29 cellular contexts compared by ENCODE assay signal in genomic region chr10:127337801-127338200, GRCh38.
DNase-seq lines count a peak whose midpoint lies in the region; ATAC-seq, FAIRE-seq and TF ChIP-seq lines count a peak whose summit lies in the region.
"Had no signal": no experiment of that assay in that cellular context is flagged by ENCODE, and none has a peak within 500 bp of the region (broad histone marks: within the 10 kb centered on the region; RNA-seq: fewer than 3 reads in every experiment).

No MANE protein-coding gene starts in this region.

- H3K27ac ChIP-seq in HUES64 (ENCODE audit: low read depth, low read length) (0 out of 2 replicates have a peak overlapping the region, but pooled peaks have one; percentile 13), endothelial cell of umbilical vein (ENCODE audit: insufficient read depth, low read depth, low read length) (no peak overlapping the region)
- H3K27ac ChIP-seq in CD4-positive, alpha-beta T cell (ENCODE audit: low read depth, low read length), result no peak overlapping the region
- H3K27ac ChIP-seq in CD8-positive, alpha-beta T cell (ENCODE audit: low read depth, low read length), result no peak overlapping the region
- H3K27ac ChIP-seq: body of pancreas, spleen, tibial artery had no signal

- no peak for FAIRE-seq in endothelial cell of umbilical vein (lab: Jason Lieb, UNC)
- FAIRE-seq: GM12892, islet of Langerhans, RCC 7860 had no signal

- no peaks in the 10 kb centered on the region for H3K79me2 ChIP-seq in endothelial cell of umbilical vein (ENCODE audit: control insufficient read depth, insufficient read depth, low read length)

- H3K36me3 Mint-ChIP-seq in mesothelial cell of epicardium, result no peaks in the 10 kb centered on the region
- no peaks in the 10 kb centered on the region for H3K36me3 Mint-ChIP-seq in CD4-positive, alpha-beta T cell (ENCODE audit: low read depth)
- no peaks in the 10 kb centered on the region for H3K36me3 Mint-ChIP-seq in CD8-positive, alpha-beta T cell
- H3K36me3 Mint-ChIP-seq: activated naive CD4-positive, alpha-beta T cell treated with anti-CD3 and anti-CD28 coated beads, Interleukin-2, amount 10 ng/mL, durations not matched to agents 7 days and 5 days; CD8-positive, alpha-beta memory T cell; natural killer cell had no signal

- DNase-seq in G401 (ENCODE audit: low spot score) (peak; percentile 9), endothelial cell of umbilical vein (ENCODE audit: low read depth, low spot score) (peak; percentile 15), mesothelial cell of epicardium (ENCODE audit: low spot score in 2 of 2, unreplicated experiment in 2 of 2) (no peak)
- DNase-seq in CD4-positive, alpha-beta T cell, result no peak
- no peak for DNase-seq in CD8-positive, alpha-beta T cell
- DNase-seq in stimulated activated CD8-positive, alpha-beta memory T cell treated with anti-CD3 and anti-CD28 coated beads, Interleukin-4, amount 100 ng/mL, for 48 hours, result no peak
- DNase-seq: ACHN; activated CD4-positive, alpha-beta T cell treated with anti-CD3 and anti-CD28 coated beads for 4 hours; activated naive CD4-positive, alpha-beta T cell treated with anti-CD3 and anti-CD28 coated beads, Interleukin-2, amount 10 ng/mL, durations not matched to agents 7 days and 5 days; CD8-positive, alpha-beta memory T cell; HCEC 1CT; Karpas-422; mucosa of descending colon; natural killer cell; NCI-H1417; NCI-H2029 treated with DMSO at 0.1 percent for 48 hours; NCI-H345; NCI-H748 treated with DMSO at 0.1 percent for 48 hours; spleen; tibial artery had no signal

- peaks cover 4% of the 10 kb centered on the region for H4K20me1 ChIP-seq in endothelial cell of umbilical vein (replicated peaks; ENCODE audit: control insufficient read depth, extremely low read depth, insufficient read depth, low read length)

- H3K9me3 ChIP-seq in HUES64 (ENCODE audit: insufficient read depth, low read depth, low read length) (no peaks in the 10 kb centered on the region), endothelial cell of umbilical vein (replicated peaks; ENCODE audit: control insufficient read depth, insufficient read depth, low read length) (no peaks in the 10 kb centered on the region)
- H3K9me3 ChIP-seq in CD4-positive, alpha-beta T cell (ENCODE audit: control insufficient read depth, low read length), result no peaks in the 10 kb centered on the region
- no peaks in the 10 kb centered on the region for H3K9me3 ChIP-seq in CD8-positive, alpha-beta T cell (ENCODE audit: low read length)
- H3K9me3 ChIP-seq: body of pancreas, mucosa of descending colon, spleen, tibial artery had no signal

- no peak overlapping the region for H3K4me2 ChIP-seq in endothelial cell of umbilical vein (ENCODE audit: insufficient read depth, low read length)

- H3K4me1 ChIP-seq in HUES64 (ENCODE audit: insufficient read depth, low read length), result peaks cover 10% of the 10 kb centered on the region
- H3K4me1 ChIP-seq in endothelial cell of umbilical vein (ENCODE audit: control insufficient read depth, extremely low read depth, insufficient read depth, low read length), result no peaks in the 10 kb centered on the region
- H3K4me1 ChIP-seq in CD8-positive, alpha-beta T cell (ENCODE audit: insufficient read depth, low read length), result no peaks in the 10 kb centered on the region
- H3K4me1 ChIP-seq: body of pancreas, spleen, tibial artery had no signal

- no peaks in the 10 kb centered on the region for H3K9me3 Mint-ChIP-seq in mesothelial cell of epicardium
- H3K9me3 Mint-ChIP-seq in CD4-positive, alpha-beta T cell, result no peaks in the 10 kb centered on the region
- H3K9me3 Mint-ChIP-seq in CD8-positive, alpha-beta T cell, result no peaks in the 10 kb centered on the region
- H3K9me3 Mint-ChIP-seq: activated naive CD4-positive, alpha-beta T cell treated with anti-CD3 and anti-CD28 coated beads, Interleukin-2, amount 10 ng/mL, durations not matched to agents 7 days and 5 days; activated T-helper 17 cell treated with anti-CD3 and anti-CD28 coated beads, Interleukin-2, amount 50 U/mL, for 72 hours; CD8-positive, alpha-beta memory T cell; natural killer cell; T-helper 2 cell treated with Interferon-gamma antibody and Interleukin-4, amounts not matched to agents 5 μg/mL and 100 μg/mL, for 36 hours had no signal

- H3K27me3 ChIP-seq in HUES64 (ENCODE audit: insufficient read depth, low read length), result no peaks in the 10 kb centered on the region
- no peaks in the 10 kb centered on the region for H3K27me3 ChIP-seq in endothelial cell of umbilical vein (ENCODE audit: control insufficient read depth in 2 of 2, insufficient read depth in 2 of 2, low read length in 2 of 2)
- no peaks in the 10 kb centered on the region for H3K27me3 ChIP-seq in CD4-positive, alpha-beta T cell (ENCODE audit: control insufficient read depth, insufficient read depth, low read length)
- no peaks in the 10 kb centered on the region for H3K27me3 ChIP-seq in CD8-positive, alpha-beta T cell (ENCODE audit: insufficient read depth, low read length)
- H3K27me3 ChIP-seq: body of pancreas, spleen, tibial artery had no signal

- in situ Hi-C loops in G401 (cut with HindIII; ENCODE audit: low sequenced_read_pairs), result no loop called here

- no peak for TF ChIP-seq POLR2A in endothelial cell of umbilical vein (IDR thresholded peaks at IDR 0.05; ENCODE audit: low read depth, low read length)

- CTCF ChIA-PET in endothelial cell of umbilical vein (lab: Charles Lee), result interaction anchor here (1.4 kb wide), 1 partner anchor 94 kb away, joined by 3 read pairs; no protein-coding TSS in a partner anchor
- CTCF ChIA-PET in CD4-positive, alpha-beta T cell (lab: Charles Lee), result no interaction called here
- CTCF ChIA-PET in CD8-positive, alpha-beta T cell (lab: Charles Lee), result interaction anchor here (0.7 kb wide), 1 partner anchor 1488 kb away, joined by 3 read pairs; no protein-coding TSS in a partner anchor

- intact Hi-C loops in endothelial cell of umbilical vein (cut with micrococcal nuclease), result no loop called here
- intact Hi-C loops in CD4-positive, alpha-beta T cell (cut with DNase I, micrococcal nuclease), result no loop called here
- intact Hi-C loops in CD8-positive, alpha-beta T cell (cut with DNase I, micrococcal nuclease), result no loop called here

- dilution Hi-C loops in endothelial cell of umbilical vein (cut with MboI; ENCODE audit: extremely low pct_ligation_motif_present, low sequenced_read_pairs), result no loop called here

- H3K9me1 ChIP-seq in endothelial cell of umbilical vein (replicated peaks; ENCODE audit: control insufficient read depth, extremely low read depth, insufficient read depth, low read length), result no peaks in the 10 kb centered on the region

- peak overlapping the region; percentile 9 for H3K27ac Mint-ChIP-seq in mesothelial cell of epicardium
- no peak overlapping the region for H3K27ac Mint-ChIP-seq in CD4-positive, alpha-beta T cell
- no peak overlapping the region for H3K27ac Mint-ChIP-seq in CD8-positive, alpha-beta T cell
- H3K27ac Mint-ChIP-seq: activated naive CD4-positive, alpha-beta T cell treated with anti-CD3 and anti-CD28 coated beads, Interleukin-2, amount 10 ng/mL, durations not matched to agents 7 days and 5 days; activated T-helper 17 cell treated with anti-CD3 and anti-CD28 coated beads, Interleukin-2, amount 50 U/mL, for 72 hours; B cell; natural killer cell; T-helper 2 cell treated with Interferon-gamma antibody and Interleukin-4, amounts not matched to agents 5 μg/mL and 100 μg/mL, for 36 hours had no signal

- no TSS peak for BruUV-seq in endothelial cell of umbilical vein (replicated peaks; lab: Mats Ljungman, UMichigan)

- H2AFZ ChIP-seq in endothelial cell of umbilical vein (ENCODE audit: low read depth, low read length), result no peak overlapping the region

- H3K9ac ChIP-seq in HUES64 (ENCODE audit: low read depth, low read length), result no peak overlapping the region
- H3K9ac ChIP-seq in endothelial cell of umbilical vein (replicated peaks; ENCODE audit: extremely low read depth, insufficient read depth, low read length), result no peak overlapping the region

- WGBS in HUES64, result 84% methylated on average over 7 of the region's 11 CpGs

- no peak for ATAC-seq in CD4-positive, alpha-beta T cell (ENCODE audit: poor library complexity)
- ATAC-seq in CD8-positive, alpha-beta T cell, result no peak
- ATAC-seq: activated T-helper 17 cell treated with anti-CD3 and anti-CD28 coated beads, Interleukin-2, amount 50 U/mL, for 72 hours; body of pancreas; mucosa of descending colon; natural killer cell had no signal

- TF ChIP-seq CTCF in endothelial cell of umbilical vein (IDR thresholded peaks at IDR 0.05; ENCODE audit: extremely low read depth in 1 of 2, insufficient read depth in 1 of 2, low read depth in 1 of 2, low read length in 2 of 2), result no peak
- no peak for TF ChIP-seq CTCF in mesothelial cell of epicardium (IDR thresholded peaks at IDR 0.05; ENCODE audit: unreplicated experiment)
- no peak for TF ChIP-seq CTCF in CD4-positive, alpha-beta T cell (IDR thresholded peaks at IDR 0.05)
- no peak for TF ChIP-seq CTCF in CD8-positive, alpha-beta T cell (IDR thresholded peaks at IDR 0.05)

- POLR2A ChIA-PET in endothelial cell of umbilical vein (lab: Charles Lee), result no interaction called here
- POLR2A ChIA-PET in CD4-positive, alpha-beta T cell (lab: Charles Lee), result no interaction called here
- POLR2A ChIA-PET in CD8-positive, alpha-beta T cell (lab: Charles Lee), result interaction anchor here (0.6 kb wide), 1 partner anchor 1481 kb away, joined by 3 read pairs; no protein-coding TSS in a partner anchor

- peaks cover 8% of the 10 kb centered on the region for H3K4me1 Mint-ChIP-seq in mesothelial cell of epicardium
- peaks cover 15% of the 10 kb centered on the region for H3K4me1 Mint-ChIP-seq in CD4-positive, alpha-beta T cell (ENCODE audit: low read depth)
- H3K4me1 Mint-ChIP-seq in CD8-positive, alpha-beta T cell (ENCODE audit: low read depth), result peaks cover 4% of the 10 kb centered on the region
- H3K4me1 Mint-ChIP-seq: activated naive CD4-positive, alpha-beta T cell treated with anti-CD3 and anti-CD28 coated beads, Interleukin-2, amount 10 ng/mL, durations not matched to agents 7 days and 5 days; activated T-helper 17 cell treated with anti-CD3 and anti-CD28 coated beads, Interleukin-2, amount 50 U/mL, for 72 hours; B cell; CD8-positive, alpha-beta memory T cell; natural killer cell had no signal

- no peaks in the 10 kb centered on the region for H3K36me3 ChIP-seq in HUES64 (ENCODE audit: insufficient read depth, low read length)
- H3K36me3 ChIP-seq in endothelial cell of umbilical vein (ENCODE audit: control insufficient read depth in 2 of 2, extremely low read depth in 1 of 2, insufficient read depth in 2 of 2, low read length in 2 of 2), result peaks cover 0 to 3% of the 10 kb centered on the region in 2 experiments
- H3K36me3 ChIP-seq in CD8-positive, alpha-beta T cell (ENCODE audit: insufficient read depth, low read length), result no peaks in the 10 kb centered on the region
- H3K36me3 ChIP-seq: spleen had no signal

- no peak overlapping the region for H3K4me3 ChIP-seq in HUES64 (ENCODE audit: low read length)
- H3K4me3 ChIP-seq in endothelial cell of umbilical vein (replicated peaks in 1 of 3; ENCODE audit: insufficient read depth in 1 of 3, low read depth in 1 of 3, low read length in 3 of 3), result no peak overlapping the region
- H3K4me3 ChIP-seq in CD8-positive, alpha-beta T cell (ENCODE audit: low read depth, low read length), result no peak overlapping the region
- H3K4me3 ChIP-seq: body of pancreas, lung, mucosa of descending colon, spleen, tibial artery had no signal

- no peaks in the 10 kb centered on the region for H3K27me3 Mint-ChIP-seq in mesothelial cell of epicardium (ENCODE audit: low read depth)
- H3K27me3 Mint-ChIP-seq in CD4-positive, alpha-beta T cell, result peaks cover 13% of the 10 kb centered on the region
- H3K27me3 Mint-ChIP-seq in CD8-positive, alpha-beta T cell (ENCODE audit: low read depth), result peaks cover 3% of the 10 kb centered on the region
- H3K27me3 Mint-ChIP-seq: activated T-helper 17 cell treated with anti-CD3 and anti-CD28 coated beads, Interleukin-2, amount 50 U/mL, for 72 hours; B cell had no signal

- H3K4me3 Mint-ChIP-seq in mesothelial cell of epicardium, result no peak overlapping the region
- H3K4me3 Mint-ChIP-seq in CD4-positive, alpha-beta T cell, result no peak overlapping the region
- H3K4me3 Mint-ChIP-seq in CD8-positive, alpha-beta T cell, result no peak overlapping the region
- H3K4me3 Mint-ChIP-seq: activated naive CD4-positive, alpha-beta T cell treated with anti-CD3 and anti-CD28 coated beads, Interleukin-2, amount 10 ng/mL, durations not matched to agents 7 days and 5 days; activated T-helper 17 cell treated with anti-CD3 and anti-CD28 coated beads, Interleukin-2, amount 50 U/mL, for 72 hours; B cell; CD8-positive, alpha-beta memory T cell; natural killer cell; T-helper 2 cell treated with Interferon-gamma antibody and Interleukin-4, amounts not matched to agents 5 μg/mL and 100 μg/mL, for 36 hours had no signal

Comparison
In these comparisons a context has a peak if more than half of its experiments do, and no peak if none do; other contexts are left out.
1. DNase-seq: peak in G401 (single experiment) and endothelial cell of umbilical vein (single experiment); none in mesothelial cell of epicardium (0 of 2), CD4-positive, alpha-beta T cell (0 of 10), CD8-positive, alpha-beta T cell (0 of 7) and stimulated activated CD8-positive, alpha-beta memory T cell treated with anti-CD3 and anti-CD28 coated beads, Interleukin-4, amount 100 ng/mL, for 48 hours (single experiment).